Comparison of ENCODE assay signal across 1 cellular context in genomic region chr11:73760680-73761402, GRCh38.
TF ChIP-seq lines count a peak whose summit lies in the region.

TSS of gene RAB6A (minus strand) at chr11:73761074. CDS start at chr11:73760635, 439 bp downstream.

TF ChIP-seq in HepG2, 621 proteins besides CTCF, POLR2A, EP300 and RAD21 (continued from another document and continues in another):
- TF ChIP-seq ZNF318 (CRISPR knock-in tag; IDR thresholded peaks at IDR 0.05) (no peak), ZNF781 (CRISPR knock-in tag; IDR thresholded peaks at IDR 0.05; ENCODE audit: borderline replicate concordance, not compliant biosample characterization) (no peak), MAFF (IDR thresholded peaks at IDR 0.05; ENCODE audit: low read depth, low read length) (no peak), BCLAF1 (IDR thresholded peaks at IDR 0.05) (no peak), E2F1 (CRISPR knock-in tag; IDR thresholded peaks at IDR 0.05) (peak; percentile 85), CREB1 (IDR thresholded peaks at IDR 0.05) (peak; percentile 90), CREB1 (CRISPR knock-in tag; IDR thresholded peaks at IDR 0.05) (peak; percentile 94), IRF9 (CRISPR knock-in tag; IDR thresholded peaks at IDR 0.05; ENCODE audit: borderline replicate concordance) (no peak), CEBPB (IDR thresholded peaks at IDR 0.05; ENCODE audit: borderline replicate concordance, low read depth, low read length) (peak; percentile 67; the same call in 1 of the 2 replicates), FOXA3 (CRISPR knock-in tag; IDR thresholded peaks at IDR 0.05) (no peak), ZNF746 (CRISPR knock-in tag; IDR thresholded peaks at IDR 0.05) (peak; percentile 44; the same call in 1 of the 2 replicates), ZNF160 (CRISPR knock-in tag; IDR thresholded peaks at IDR 0.05) (no peak; the same call in 1 of the 2 replicates), GRHL1 (CRISPR knock-in tag; conservative IDR thresholded peaks at IDR 0.05) (no peak), ELF4 (CRISPR knock-in tag; IDR thresholded peaks at IDR 0.05; ENCODE audit: borderline replicate concordance) (no peak), GABPB1 (CRISPR knock-in tag; IDR thresholded peaks at IDR 0.05) (peak; percentile 69; the same call in 1 of the 2 replicates), NAIF1 (CRISPR knock-in tag; IDR thresholded peaks at IDR 0.05; ENCODE audit: borderline replicate concordance) (peak; percentile 28; the same call in 1 of the 2 replicates), ATF2 (CRISPR knock-in tag; IDR thresholded peaks at IDR 0.05) (peak; percentile 91), MTF1 (CRISPR knock-in tag; IDR thresholded peaks at IDR 0.05) (no peak), TGIF2 (CRISPR knock-in tag; IDR thresholded peaks at IDR 0.05) (peak; percentile 37; the same call in 1 of the 2 replicates), SETDB1 (CRISPR knock-in tag; IDR thresholded peaks at IDR 0.05; ENCODE audit: borderline replicate concordance) (no peak), ZFY (CRISPR knock-in tag; IDR thresholded peaks at IDR 0.05) (peak; percentile 81), ZNF691 (CRISPR knock-in tag; IDR thresholded peaks at IDR 0.05; ENCODE audit: borderline replicate concordance, low read depth) (no peak), PTBP1 (IDR thresholded peaks at IDR 0.05; ENCODE audit: low read depth, low read length, poor library complexity, severe bottlenecking) (no peak), SNAI1 (CRISPR knock-in tag; IDR thresholded peaks at IDR 0.05; ENCODE audit: borderline replicate concordance) (no peak), IRX3 (CRISPR knock-in tag; IDR thresholded peaks at IDR 0.05; ENCODE audit: borderline replicate concordance, low read depth) (no peak), RBM22 (optimal IDR thresholded peaks at IDR 0.05; ENCODE audit: low read length) (no peak), HINFP (CRISPR knock-in tag; IDR thresholded peaks at IDR 0.05; ENCODE audit: low read depth) (no peak), THAP8 (CRISPR knock-in tag; IDR thresholded peaks at IDR 0.05; ENCODE audit: borderline replicate concordance) (peak; percentile 31; the same call in 1 of the 2 replicates), ZSCAN25 (CRISPR knock-in tag; IDR thresholded peaks at IDR 0.05) (peak; percentile 57; the same call in 1 of the 2 replicates), PAF1 (CRISPR knock-in tag; IDR thresholded peaks at IDR 0.05) (no peak), ZBTB37 (CRISPR knock-in tag; IDR thresholded peaks at IDR 0.05) (0 out of 2 replicates have a peak, but pooled peaks have one; percentile 10), ETS1 (CRISPR knock-in tag; IDR thresholded peaks at IDR 0.05) (no peak), SNAPC5 (CRISPR knock-in tag; IDR thresholded peaks at IDR 0.05; ENCODE audit: borderline replicate concordance) (no peak)
